ENCODE assay signal across 29 cellular contexts in genomic region chr10:16141499-16141898, GRCh38.
"Had no signal": no experiment of that assay in that cellular context is flagged by ENCODE, and none has a peak within 500 bp of the region (broad histone marks: within the 10 kb centered on the region; RNA-seq: fewer than 3 reads in every experiment).

No MANE protein-coding gene starts in this region.

- H3K27ac ChIP-seq: PC-9, RWPE1, SJCRH30, SK-N-MC had no signal

- H3K27me3 ChIP-seq: MG63, SJCRH30 had no signal

- H3K4me1 ChIP-seq: SJCRH30 had no signal

- H3K4me3 ChIP-seq: MG63, PC-9, SJCRH30, SK-N-MC had no signal

- H3K4me2 ChIP-seq: PC-9 had no signal

- H3K9me3 ChIP-seq: MG63, SJCRH30 had no signal

- H2AFZ ChIP-seq: PC-9 had no signal

- DNase-seq: Kasumi-1, KG1, MG63, NCI-H1048, NCI-H1092 treated with DMSO at 0.1 percent for 48 hours, NCI-H1105 treated with DMSO at 0.1 percent for 48 hours, NCI-H1417, NCI-H1436, NCI-H146, NCI-H1694, NCI-H187, NCI-H1930, NCI-H2029 treated with DMSO at 0.1 percent for 48 hours, NCI-H2081 treated with DMSO at 0.1 percent for 48 hours, NCI-H2107, NCI-H2171, NCI-H226, NCI-H446 treated with DMSO at 0.1 percent for 48 hours, NCI-H510A, NCI-H524, NCI-H526, NCI-H69, NCI-H748 treated with DMSO at 0.1 percent for 48 hours, PC-9, SHP77, SIG-M5, SJCRH30 had no signal

- H3K36me3 ChIP-seq: MG63, SJCRH30 had no signal
